In the genomic region with DNA sequence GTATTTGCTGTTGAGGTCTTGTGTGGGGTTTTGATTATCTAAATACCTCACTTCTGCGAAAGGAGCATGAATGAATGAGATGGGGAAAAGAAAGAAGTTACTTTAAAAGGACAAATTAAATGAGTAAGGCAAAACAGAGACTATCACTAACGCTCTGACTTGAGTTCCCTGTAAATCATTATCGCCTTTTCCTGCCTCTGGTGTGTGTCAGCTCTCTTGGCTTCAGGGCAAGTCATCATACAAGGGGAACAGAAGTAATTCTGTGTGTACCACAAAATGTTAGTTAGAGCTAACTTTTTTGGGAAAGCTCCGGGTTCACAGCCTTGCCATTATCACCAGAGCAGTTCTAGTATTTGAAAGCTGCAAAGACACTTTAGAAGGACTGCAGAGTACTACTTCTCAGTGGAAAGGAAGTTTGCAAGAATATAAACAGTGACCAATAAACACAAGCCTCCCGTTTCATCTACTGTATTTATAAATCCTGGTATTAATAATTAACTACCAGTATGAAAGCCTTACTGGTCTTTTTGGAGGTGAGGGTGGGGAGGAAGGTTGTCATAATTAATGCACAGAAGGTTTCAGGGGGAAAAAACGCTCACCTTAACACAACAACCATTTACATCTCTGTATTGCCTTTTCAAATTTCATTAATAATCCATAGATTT, we compare ENCODE assay signal across 10 cellular contexts. TPM values are rescaled to one million over a fixed set of nuclear protein-coding genes. Genes with fewer than 3 reads are reported as not detected.
DNase-seq lines count a peak whose midpoint lies in the region; ATAC-seq and TF ChIP-seq lines count a peak whose summit lies in the region.
"Had no signal": no experiment of that assay in that cellular context is flagged by ENCODE, and none has a peak within 500 bp of the region (broad histone marks: within the 10 kb centered on the region; RNA-seq: fewer than 3 reads in every experiment).

No MANE protein-coding gene starts in this region.

- CTCF ChIA-PET in activated CD4-positive, alpha-beta T cell treated with anti-CD3 and anti-CD28 coated beads for 36 hours (lab: Charles Lee) = interaction anchor here (0.7 to 2.7 kb wide), 4 partner anchors 10 to 48 kb away, joined by 3 to 11 read pairs (median 5); partner anchors contain the start of gene SEC23B

- H3K9me3 ChIP-seq in MM.1S (replicated peaks; ENCODE audit: insufficient read depth, low read length) (no peaks in the 10 kb centered on the region), ectodermal cell (ENCODE audit: control insufficient read depth, low read length) (no peaks in the 10 kb centered on the region), osteoblast (ENCODE audit: low read depth, low read length) (no peaks in the 10 kb centered on the region)
- H3K9me3 ChIP-seq: adrenal gland, SJSA1 had no signal

- H3K27me3 ChIP-seq in MM.1S (replicated peaks; ENCODE audit: insufficient read depth, low read length) = no peaks in the 10 kb centered on the region
- H3K27me3 ChIP-seq in ectodermal cell (ENCODE audit: control insufficient read depth, insufficient read depth, low read length, poor library complexity, severe bottlenecking) = no peaks in the 10 kb centered on the region
- no peaks in the 10 kb centered on the region for H3K27me3 ChIP-seq in osteoblast (ENCODE audit: insufficient read depth, low read length)
- H3K27me3 ChIP-seq: adrenal gland, SJSA1 had no signal

- no peak for DNase-seq in activated CD4-positive, alpha-beta T cell treated with anti-CD3 and anti-CD28 coated beads for 36 hours
- DNase-seq in activated CD4-positive, alpha-beta T cell treated with anti-CD3 and anti-CD28 coated beads for 4 hours = no peak
- no peak for DNase-seq in MM.1S
- no peak for DNase-seq in osteoblast (ENCODE audit: insufficient read length, low spot score, missing footprints)
- DNase-seq in germinal center (ENCODE audit: low spot score) = no peak
- DNase-seq in nucleus accumbens (lab: John Stamatoyannopoulos, UW) = no peak
- DNase-seq: adrenal gland had no signal

- H3K79me2 ChIP-seq in MM.1S (ENCODE audit: low read length) (peaks cover 26% of the 10 kb centered on the region), osteoblast (ENCODE audit: insufficient read depth, low read length) (peaks cover 34% of the 10 kb centered on the region)

- H2AFZ ChIP-seq in MM.1S (ENCODE audit: low read length) (peak overlapping the region; percentile 97), osteoblast (ENCODE audit: low read length) (peak overlapping the region; percentile 94)

- intact Hi-C loops in activated CD4-positive, alpha-beta T cell treated with anti-CD3 and anti-CD28 coated beads for 36 hours (cut with DNase I, micrococcal nuclease) = no loop called here

- peak overlapping the region; percentile 43 for H3K4me3 Mint-ChIP-seq in activated CD4-positive, alpha-beta T cell treated with anti-CD3 and anti-CD28 coated beads for 36 hours

- TF ChIP-seq CTCF in MM.1S (IDR thresholded peaks at IDR 0.05; ENCODE audit: low read length) (no peak), osteoblast (IDR thresholded peaks at IDR 0.05; ENCODE audit: extremely low read depth, low read depth, low read length) (no peak)

- H3K27me3 Mint-ChIP-seq in activated CD4-positive, alpha-beta T cell treated with anti-CD3 and anti-CD28 coated beads for 36 hours = no peaks in the 10 kb centered on the region

- WGBS in ectodermal cell, 2 experiments = 91 to 92% methylated on average over 5 of the region's 6 CpGs

- peaks cover 21% of the 10 kb centered on the region for H3K4me1 Mint-ChIP-seq in activated CD4-positive, alpha-beta T cell treated with anti-CD3 and anti-CD28 coated beads for 36 hours

- H3K4me1 ChIP-seq in MM.1S (ENCODE audit: low read length) = peaks cover 3% of the 10 kb centered on the region; the same call in 1 of the 2 replicates
- H3K4me1 ChIP-seq in ectodermal cell (ENCODE audit: control insufficient read depth, insufficient read depth, low read length) = peaks cover 4% of the 10 kb centered on the region
- H3K4me1 ChIP-seq in osteoblast (ENCODE audit: insufficient read depth, low read length) = peaks cover 18% of the 10 kb centered on the region

- H4K20me1 ChIP-seq in MM.1S (ENCODE audit: insufficient read depth, low read length) = no peaks in the 10 kb centered on the region
- no peaks in the 10 kb centered on the region for H4K20me1 ChIP-seq in osteoblast (ENCODE audit: insufficient read depth, low read length)

- H3K36me3 ChIP-seq in MM.1S (replicated peaks; ENCODE audit: insufficient read depth, low read length) (no peaks in the 10 kb centered on the region), ectodermal cell (ENCODE audit: control insufficient read depth, insufficient read depth, low read length) (peaks cover 2% of the 10 kb centered on the region), osteoblast (ENCODE audit: insufficient read depth, low read length) (peaks cover 10% of the 10 kb centered on the region)

- peak overlapping the region; percentile 90 for H3K4me2 ChIP-seq in MM.1S (ENCODE audit: low read depth, low read length)
- peak overlapping the region; percentile 100 for H3K4me2 ChIP-seq in osteoblast (ENCODE audit: insufficient read depth, low read length)

- POLR2A ChIA-PET in activated CD4-positive, alpha-beta T cell treated with anti-CD3 and anti-CD28 coated beads for 36 hours (lab: Charles Lee) = interaction anchor here (0.6 to 1.6 kb wide), 2 partner anchors 123 to 328 kb away, joined by 3 to 6 read pairs; partner anchors contain the start of genes KAT14 and PET117

- H3K4me3 ChIP-seq in MM.1S (ENCODE audit: low read length) (peak overlapping the region; percentile 92; the same call in 1 of the 2 replicates), ectodermal cell (ENCODE audit: insufficient read depth, low read depth, low read length) (peak overlapping the region; percentile 100), osteoblast (ENCODE audit: insufficient read depth, low read length) (peak overlapping the region; percentile 100)

- H3K9ac ChIP-seq in MM.1S (ENCODE audit: low read length) = no peak overlapping the region

- H3K36me3 Mint-ChIP-seq in activated CD4-positive, alpha-beta T cell treated with anti-CD3 and anti-CD28 coated beads for 36 hours (ENCODE audit: low read depth) = peaks cover 5% of the 10 kb centered on the region

- no peak for ATAC-seq in activated CD4-positive, alpha-beta T cell treated with anti-CD3 and anti-CD28 coated beads for 36 hours
- no peak for ATAC-seq in HG03521 (IDR thresholded peaks at IDR 0.05; ENCODE audit: unreplicated experiment)

- H3K27ac ChIP-seq in MM.1S (ENCODE audit: low read length) (no peak overlapping the region), ectodermal cell (ENCODE audit: insufficient read depth, low read depth, low read length, poor library complexity, severe bottlenecking) (no peak overlapping the region), osteoblast (ENCODE audit: low read depth, low read length) (no peak overlapping the region)
- H3K27ac ChIP-seq: SJSA1 had no signal

- no peaks in the 10 kb centered on the region for H3F3A ChIP-seq in MM.1S (ENCODE audit: insufficient read depth, low read length)

- no peaks in the 10 kb centered on the region for H3K9me2 ChIP-seq in MM.1S (replicated peaks; ENCODE audit: insufficient read depth, low read length)

- no peaks in the 10 kb centered on the region for H3K9me3 Mint-ChIP-seq in activated CD4-positive, alpha-beta T cell treated with anti-CD3 and anti-CD28 coated beads for 36 hours (ENCODE audit: low read depth)

- no peak overlapping the region for H3K27ac Mint-ChIP-seq in activated CD4-positive, alpha-beta T cell treated with anti-CD3 and anti-CD28 coated beads for 36 hours

RNA-seq across cellular contexts. Expression of gene DZANK1, which starts 1.2 kb away (rescaled TPM):
- 1 to 10 TPM; 1.4 to 2.0 TPM for total RNA-seq in activated CD4-positive, alpha-beta T cell treated with anti-CD3 and anti-CD28 coated beads for 36 hours
- 8.3 TPM for polyA plus RNA-seq in ectodermal cell (2013, experiment 1 of 4)
- polyA plus RNA-seq in ectodermal cell (2013, experiment 2 of 4) = 12.3 TPM
- polyA plus RNA-seq in ectodermal cell (2013, experiment 3 of 4) = 7.4 TPM
- polyA plus RNA-seq in ectodermal cell (2013, experiment 4 of 4) = 7.2 TPM
- 1.4 and 1.5 TPM in 2 replicates for total RNA-seq in osteoblast

RNA-seq across cellular contexts. Expression of gene POLR3F, which starts 1.5 kb away (rescaled TPM):
- total RNA-seq in activated CD4-positive, alpha-beta T cell treated with anti-CD3 and anti-CD28 coated beads for 36 hours = 10 to 100 TPM in 1 of 2 experiments, 1 to 10 TPM in 1; 9.8 to 11.8 TPM
- 21.7 TPM for polyA plus RNA-seq in ectodermal cell (2013, experiment 1 of 4)
- 20.4 TPM for polyA plus RNA-seq in ectodermal cell (2013, experiment 2 of 4)
- polyA plus RNA-seq in ectodermal cell (2013, experiment 3 of 4) = 16.2 TPM
- polyA plus RNA-seq in ectodermal cell (2013, experiment 4 of 4) = 16.8 TPM
- 20.3 and 20.6 TPM in 2 replicates for total RNA-seq in osteoblast

RNA-seq across cellular contexts. Expression of gene RBBP9, which starts 31.4 kb away (rescaled TPM):
- total RNA-seq in activated CD4-positive, alpha-beta T cell treated with anti-CD3 and anti-CD28 coated beads for 36 hours = 10 to 100 TPM; 19.9 to 20.6 TPM
- 26.6 TPM for polyA plus RNA-seq in ectodermal cell (2013, experiment 1 of 4)
- polyA plus RNA-seq in ectodermal cell (2013, experiment 2 of 4) = 31.5 TPM
- 25.3 TPM for polyA plus RNA-seq in ectodermal cell (2013, experiment 3 of 4)
- polyA plus RNA-seq in ectodermal cell (2013, experiment 4 of 4) = 29.7 TPM
- 18.5 and 24.8 TPM in 2 replicates for total RNA-seq in osteoblast

RNA-seq across cellular contexts. Expression of gene SEC23B, which starts 42.1 kb away (rescaled TPM):
- 100 to 1,000 TPM in 1 of 2 experiments, 10 to 100 TPM in 1; 95.3 to 119 TPM for total RNA-seq in activated CD4-positive, alpha-beta T cell treated with anti-CD3 and anti-CD28 coated beads for 36 hours
- polyA plus RNA-seq in ectodermal cell (2013, experiment 1 of 4) = 50.3 TPM
- polyA plus RNA-seq in ectodermal cell (2013, experiment 2 of 4) = 50.9 TPM
- 36.2 TPM for polyA plus RNA-seq in ectodermal cell (2013, experiment 3 of 4)
- polyA plus RNA-seq in ectodermal cell (2013, experiment 4 of 4) = 42.5 TPM
- total RNA-seq in osteoblast = 30.8 and 31.5 TPM in 2 replicates
